ENCODE assay signal across 1 cellular context in genomic region chr11:88384004-88384677, GRCh38.
TF ChIP-seq lines count a peak whose summit lies in the region.

No MANE protein-coding gene starts in this region.

TF ChIP-seq in HCT116, 20 proteins besides CTCF, POLR2A, EP300 and RAD21 (continued from another document):
- TF ChIP-seq REST (IDR thresholded peaks at IDR 0.05; ENCODE audit: low read depth) (no peak), CEBPB (IDR thresholded peaks at IDR 0.05; ENCODE audit: low read depth) (peak; percentile 67), JUND (IDR thresholded peaks at IDR 0.05) (peak; percentile 50), FOSL1 (IDR thresholded peaks at IDR 0.05; ENCODE audit: low read depth) (peak; percentile 80), ATF3 (IDR thresholded peaks at IDR 0.05) (no peak)
TF ChIP-seq in HCT116: peak in this region for 4.
